ENCODE assay signal across 37 cellular contexts in the genomic region with DNA sequence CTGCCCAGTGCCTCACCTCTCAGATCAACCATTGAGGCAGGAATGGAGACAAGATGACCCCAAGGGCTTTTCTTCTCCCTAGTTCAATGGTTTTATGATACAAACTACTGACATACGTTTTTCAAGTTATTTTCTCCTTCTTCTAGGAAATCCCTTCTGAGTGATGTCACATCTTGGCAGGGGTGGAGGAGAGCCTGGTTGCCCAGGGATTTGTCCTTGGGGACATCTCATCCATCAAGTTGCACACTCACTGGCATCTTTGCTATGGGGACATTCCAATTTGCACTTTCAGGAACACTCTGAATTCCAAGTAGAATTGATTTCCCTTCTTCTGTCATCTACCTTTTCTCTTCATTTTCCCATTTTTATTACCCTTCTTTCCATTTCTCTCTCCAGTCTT. TPM values are rescaled to one million over a fixed set of nuclear protein-coding genes. Genes with fewer than 3 reads are reported as not detected.
"Had no signal": no experiment of that assay in that cellular context is flagged by ENCODE, and none has a peak within 500 bp of the region (broad histone marks: within the 10 kb centered on the region; RNA-seq: fewer than 3 reads in every experiment).

No MANE protein-coding gene starts in this region.

- H2AFZ ChIP-seq: PC-9 had no signal

- H3K36me3 ChIP-seq: SJCRH30 had no signal

- ATAC-seq: Panc1, Right ventricle myocardium inferior, SK-N-SH treated with all-trans-retinoic acid at 6 μM for 48 hours had no signal

- H3K4me3 ChIP-seq: PC-9, SJCRH30, SK-N-MC had no signal

- DNase-seq: Karpas-422, MM.1S, MV-4-11, NCI-H1092, NCI-H1105, NCI-H1417 treated with DMSO at 0.1 percent for 48 hours, NCI-H1436 treated with DMSO at 0.1 percent for 48 hours, NCI-H1694, NCI-H187, NCI-H1930, NCI-H2029 treated with DMSO at 0.1 percent for 48 hours, NCI-H2081 treated with DMSO at 0.1 percent for 48 hours, NCI-H2107, NCI-H2171, NCI-H226, NCI-H446 treated with DMSO at 0.1 percent for 48 hours, NCI-H510A, NCI-H524, NCI-H526, NCI-H69, NCI-H748 treated with DMSO at 0.1 percent for 48 hours, NCI-H82, PC-9, SHP77, SIG-M5, SJCRH30 had no signal

- H3K4me1 ChIP-seq: SJCRH30 had no signal

- H3K27ac ChIP-seq: KMS-11, PC-9, RWPE1, SJCRH30, SK-N-MC had no signal

- H3K9me3 ChIP-seq: SJCRH30 had no signal

- H3K27me3 ChIP-seq: SJCRH30 had no signal

- H3K4me2 ChIP-seq: KMS-11, PC-9 had no signal

- H3K9ac ChIP-seq: KMS-11 had no signal

RNA-seq across cellular contexts. Expression of a gene that starts 9.9 kb away (rescaled TPM):
- total RNA-seq: LHCN-M2, OCI-LY7, Right ventricle myocardium inferior, RPMI7951, SJCRH30, SK-MEL-5 had no signal

RNA-seq across cellular contexts. Expression of a gene that starts 14.1 kb away (rescaled TPM):
- total RNA-seq: LHCN-M2, MCF 10A, OCI-LY7, PC-9, RPMI7951, SJCRH30, SK-MEL-5 had no signal

RNA-seq across cellular contexts. Expression of a gene that starts 52.2 kb away (rescaled TPM):
- total RNA-seq: SJCRH30 had no signal
